ENCODE assay signal across 21 cellular contexts in the genomic region with DNA sequence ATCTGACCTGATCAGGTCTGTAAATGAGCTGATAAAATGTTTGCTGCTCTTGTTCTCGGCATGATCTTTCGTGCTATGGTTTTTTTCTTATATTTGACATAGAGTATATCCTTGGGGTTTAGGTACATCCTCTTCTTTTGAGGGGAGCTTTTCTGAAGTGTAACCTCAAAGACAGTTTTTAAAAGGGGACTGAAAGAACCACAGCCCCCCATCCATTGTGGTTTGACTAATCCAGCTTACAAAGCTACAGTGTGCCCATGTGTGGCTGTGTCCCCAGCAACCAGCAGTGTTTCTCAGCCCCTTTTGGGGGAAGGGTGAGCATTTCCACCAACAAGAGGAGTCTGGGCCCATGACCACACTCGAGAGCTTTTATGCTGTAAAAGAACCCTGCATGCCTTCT.
A peak's percentile ranks its signal among the peaks of the same experiment; 100 is the strongest.
DNase-seq lines count a peak whose midpoint lies in the region; ATAC-seq and TF ChIP-seq lines count a peak whose summit lies in the region.
"Had no signal": no experiment of that assay in that cellular context is flagged by ENCODE, and none has a peak within 500 bp of the region (broad histone marks: within the 10 kb centered on the region; RNA-seq: fewer than 3 reads in every experiment).

No MANE protein-coding gene starts in this region.

- H3K4me1 Mint-ChIP-seq in activated CD8-positive, alpha-beta T cell treated with anti-CD3 and anti-CD28 coated beads, Interleukin-2, amount 10 ng/mL, durations not matched to agents 7 days and 5 days (ENCODE audit: low read depth): peaks cover 18% of the 10 kb centered on the region
- peaks cover 4% of the 10 kb centered on the region for H3K4me1 Mint-ChIP-seq in activated CD8-positive, alpha-beta T cell treated with anti-CD3 and anti-CD28 coated beads for 36 hours (ENCODE audit: low read depth)
- H3K4me1 Mint-ChIP-seq: B cell had no signal

- H3K79me2 ChIP-seq in DND-41 (ENCODE audit: insufficient read depth, low read length) (no peaks in the 10 kb centered on the region), Loucy (ENCODE audit: insufficient read depth, low read length) (no peaks in the 10 kb centered on the region)

- DNase-seq in activated CD8-positive, alpha-beta T cell treated with anti-CD3 and anti-CD28 coated beads, Interleukin-2, amount 10 ng/mL, durations not matched to agents 7 days and 5 days: peak; percentile 30
- DNase-seq in activated CD8-positive, alpha-beta T cell treated with anti-CD3 and anti-CD28 coated beads for 36 hours: no peak
- DNase-seq in DND-41: peak; percentile 12
- peak; percentile 14 to 48 for DNase-seq in erythroblast (lab: John Stamatoyannopoulos, UW)
- DNase-seq in NCI-H345 treated with DMSO at 0.1 percent for 48 hours (lab: John Stamatoyannopoulos, UW; ENCODE audit: unreplicated experiment): no peak
- DNase-seq in stimulated activated CD4-positive, alpha-beta T cell treated with anti-CD3 and anti-CD28 coated beads, Interleukin-15, amount 100 ng/mL, for 24 hours: no peak
- DNase-seq: AML-193; Caco-2; Calu3; CD4-positive, alpha-beta T cell; CD8-positive, alpha-beta T cell; DMS79 treated with DMSO at 0.1 percent for 48 hours; EL; GDM1 had no signal

- H3K4me1 ChIP-seq in DND-41 (ENCODE audit: insufficient read depth, low read length) (no peaks in the 10 kb centered on the region), Loucy (ENCODE audit: insufficient read depth, low read length, poor library complexity, severe bottlenecking) (peaks cover 28% of the 10 kb centered on the region)
- H3K4me1 ChIP-seq: A549; BLaER1 treated with 17β-estradiol and CSF1 and Interleukin-3, amounts not matched to agents 10 nM and 100 nM; Caco-2 had no signal

- no peak for TF ChIP-seq CTCF in activated CD8-positive, alpha-beta T cell treated with anti-CD3 and anti-CD28 coated beads for 36 hours (IDR thresholded peaks at IDR 0.05)
- no peak for TF ChIP-seq CTCF in DND-41 (IDR thresholded peaks at IDR 0.05; ENCODE audit: borderline replicate concordance, extremely low read depth, low read length, poor library complexity, severe bottlenecking)
- no peak for TF ChIP-seq CTCF in Loucy (conservative IDR thresholded peaks at IDR 0.05; ENCODE audit: low read length)

- H3K27me3 ChIP-seq in DND-41 (ENCODE audit: insufficient read depth, low read length, poor library complexity) (no peaks in the 10 kb centered on the region), Loucy (ENCODE audit: insufficient read depth, low read length, poor library complexity, severe bottlenecking) (no peaks in the 10 kb centered on the region)
- H3K27me3 ChIP-seq: BLaER1 treated with 17β-estradiol and CSF1 and Interleukin-3, amounts not matched to agents 10 nM and 100 nM had no signal

- no peaks in the 10 kb centered on the region for H3K9me3 ChIP-seq in DND-41 (ENCODE audit: insufficient read depth, low read length, severe bottlenecking)
- no peaks in the 10 kb centered on the region for H3K9me3 ChIP-seq in Loucy (ENCODE audit: insufficient read depth, low read depth, low read length)
- H3K9me3 ChIP-seq: A549; BLaER1 treated with 17β-estradiol and CSF1 and Interleukin-3, amounts not matched to agents 10 nM and 100 nM; Caco-2 had no signal

- no peak overlapping the region for H2AFZ ChIP-seq in DND-41 (ENCODE audit: low read depth, low read length)
- H2AFZ ChIP-seq in Loucy (ENCODE audit: low read length): no peak overlapping the region

- H4K20me1 ChIP-seq in DND-41 (ENCODE audit: insufficient read depth, low read length): no peaks in the 10 kb centered on the region
- H4K20me1 ChIP-seq in Loucy (ENCODE audit: insufficient read depth, low read length, poor library complexity, severe bottlenecking): no peaks in the 10 kb centered on the region
- H4K20me1 ChIP-seq: BLaER1 treated with 17β-estradiol and CSF1 and Interleukin-3, amounts not matched to agents 10 nM and 100 nM had no signal

- no peak for TF ChIP-seq POLR2A in erythroblast (IDR thresholded peaks at IDR 0.05; ENCODE audit: low read length)

- H3K27me3 Mint-ChIP-seq in activated CD8-positive, alpha-beta T cell treated with anti-CD3 and anti-CD28 coated beads, Interleukin-2, amount 10 ng/mL, durations not matched to agents 7 days and 5 days (ENCODE audit: low read depth): peaks cover 3% of the 10 kb centered on the region
- peaks cover 3% of the 10 kb centered on the region for H3K27me3 Mint-ChIP-seq in activated CD8-positive, alpha-beta T cell treated with anti-CD3 and anti-CD28 coated beads for 36 hours
- H3K27me3 Mint-ChIP-seq: B cell; CD4-positive, alpha-beta T cell had no signal

- H3K27ac ChIP-seq in DND-41 (ENCODE audit: low read length): no peak overlapping the region
- H3K27ac ChIP-seq: 22Rv1; A549; BLaER1 treated with 17β-estradiol and CSF1 and Interleukin-3, amounts not matched to agents 10 nM and 100 nM; C4-2B had no signal

- no peaks in the 10 kb centered on the region for H3K36me3 Mint-ChIP-seq in activated CD8-positive, alpha-beta T cell treated with anti-CD3 and anti-CD28 coated beads, Interleukin-2, amount 10 ng/mL, durations not matched to agents 7 days and 5 days (ENCODE audit: low read depth)
- H3K36me3 Mint-ChIP-seq in activated CD8-positive, alpha-beta T cell treated with anti-CD3 and anti-CD28 coated beads for 36 hours (ENCODE audit: low read depth): no peaks in the 10 kb centered on the region
- H3K36me3 Mint-ChIP-seq: CD8-positive, alpha-beta T cell had no signal

- no peaks in the 10 kb centered on the region for H3K36me3 ChIP-seq in DND-41 (ENCODE audit: insufficient read depth, low read length)
- no peaks in the 10 kb centered on the region for H3K36me3 ChIP-seq in Loucy (ENCODE audit: insufficient read depth, low read length)
- H3K36me3 ChIP-seq: BLaER1 treated with 17β-estradiol and CSF1 and Interleukin-3, amounts not matched to agents 10 nM and 100 nM had no signal

- no peak overlapping the region for H3K9ac ChIP-seq in DND-41 (ENCODE audit: low read depth, low read length)
- no peak overlapping the region for H3K9ac ChIP-seq in Loucy (ENCODE audit: low read depth, low read length, poor library complexity, severe bottlenecking)
- H3K9ac ChIP-seq: BLaER1 treated with 17β-estradiol and CSF1 and Interleukin-3, amounts not matched to agents 10 nM and 100 nM had no signal

- no peaks in the 10 kb centered on the region for H3K9me2 ChIP-seq in Loucy (replicated peaks; ENCODE audit: low read depth, low read length)

- no peak overlapping the region for H3K4me3 ChIP-seq in DND-41 (ENCODE audit: low read depth in 1 of 2, low read length in 2 of 2)
- H3K4me3 ChIP-seq in Loucy (ENCODE audit: low read length, poor library complexity, severe bottlenecking): no peak overlapping the region
- H3K4me3 ChIP-seq: A549; BLaER1 treated with 17β-estradiol and CSF1 and Interleukin-3, amounts not matched to agents 10 nM and 100 nM; GM12878 had no signal

- CTCF ChIA-PET in activated CD8-positive, alpha-beta T cell treated with anti-CD3 and anti-CD28 coated beads, Interleukin-2, amount 10 ng/mL, durations not matched to agents 7 days and 5 days (lab: Charles Lee): no interaction called here
- CTCF ChIA-PET in activated CD8-positive, alpha-beta T cell treated with anti-CD3 and anti-CD28 coated beads for 36 hours (lab: Charles Lee): no interaction called here

- intact Hi-C loops in activated CD8-positive, alpha-beta T cell treated with anti-CD3 and anti-CD28 coated beads for 36 hours (cut with micrococcal nuclease): no loop called here

- no peaks in the 10 kb centered on the region for H3F3A ChIP-seq in Loucy (ENCODE audit: low read depth)

- no peak for ATAC-seq in activated CD8-positive, alpha-beta T cell treated with anti-CD3 and anti-CD28 coated beads, Interleukin-2, amount 10 ng/mL, durations not matched to agents 7 days and 5 days
- no peak for ATAC-seq in activated CD8-positive, alpha-beta T cell treated with anti-CD3 and anti-CD28 coated beads for 36 hours
- peak; percentile 47; the same call in 2 of the 3 replicates for ATAC-seq in DND-41 (ENCODE audit: insufficient read depth, low read depth)
- ATAC-seq: A549; CD8-positive, alpha-beta T cell; GM12878 had no signal

- H3K9me3 Mint-ChIP-seq in activated CD8-positive, alpha-beta T cell treated with anti-CD3 and anti-CD28 coated beads, Interleukin-2, amount 10 ng/mL, durations not matched to agents 7 days and 5 days (ENCODE audit: insufficient read depth): no peaks in the 10 kb centered on the region
- no peaks in the 10 kb centered on the region for H3K9me3 Mint-ChIP-seq in activated CD8-positive, alpha-beta T cell treated with anti-CD3 and anti-CD28 coated beads for 36 hours
- H3K9me3 Mint-ChIP-seq: CD4-positive, alpha-beta T cell; CD8-positive, alpha-beta T cell had no signal

- no peak overlapping the region for H3K27ac Mint-ChIP-seq in activated CD8-positive, alpha-beta T cell treated with anti-CD3 and anti-CD28 coated beads, Interleukin-2, amount 10 ng/mL, durations not matched to agents 7 days and 5 days
- no peak overlapping the region for H3K27ac Mint-ChIP-seq in activated CD8-positive, alpha-beta T cell treated with anti-CD3 and anti-CD28 coated beads for 36 hours
- H3K27ac Mint-ChIP-seq: B cell; CD4-positive, alpha-beta T cell; CD8-positive, alpha-beta T cell had no signal

- no peak overlapping the region for H3K4me3 Mint-ChIP-seq in activated CD8-positive, alpha-beta T cell treated with anti-CD3 and anti-CD28 coated beads, Interleukin-2, amount 10 ng/mL, durations not matched to agents 7 days and 5 days
- H3K4me3 Mint-ChIP-seq in activated CD8-positive, alpha-beta T cell treated with anti-CD3 and anti-CD28 coated beads for 36 hours: no peak overlapping the region
- H3K4me3 Mint-ChIP-seq: B cell; CD4-positive, alpha-beta T cell; CD8-positive, alpha-beta T cell had no signal

- H3K4me2 ChIP-seq in DND-41 (ENCODE audit: insufficient read depth, low read length) (no peak overlapping the region), Loucy (ENCODE audit: low read depth, low read length, poor library complexity, severe bottlenecking) (peak overlapping the region; percentile 26)
- H3K4me2 ChIP-seq: A549; BLaER1 treated with 17β-estradiol and CSF1 and Interleukin-3, amounts not matched to agents 10 nM and 100 nM had no signal

- POLR2A ChIA-PET in activated CD8-positive, alpha-beta T cell treated with anti-CD3 and anti-CD28 coated beads, Interleukin-2, amount 10 ng/mL, durations not matched to agents 7 days and 5 days (lab: Charles Lee): no interaction called here
- POLR2A ChIA-PET in activated CD8-positive, alpha-beta T cell treated with anti-CD3 and anti-CD28 coated beads for 36 hours (lab: Charles Lee): no interaction called here

Comparison
In these comparisons a context has a peak if more than half of its experiments do, and no peak if none do; other contexts are left out.
1. DNase-seq: peak in activated CD8-positive, alpha-beta T cell treated with anti-CD3 and anti-CD28 coated beads, Interleukin-2, amount 10 ng/mL, durations not matched to agents 7 days and 5 days (single experiment), DND-41 (single experiment) and erythroblast (2 of 2); none in activated CD8-positive, alpha-beta T cell treated with anti-CD3 and anti-CD28 coated beads for 36 hours (single experiment), NCI-H345 treated with DMSO at 0.1 percent for 48 hours (single experiment) and stimulated activated CD4-positive, alpha-beta T cell treated with anti-CD3 and anti-CD28 coated beads, Interleukin-15, amount 100 ng/mL, for 24 hours (single experiment).